In genomic region chr14:58954052-58954451, GRCh38 we compare ENCODE assay signal across 32 cellular contexts.
DNase-seq lines count a peak whose midpoint lies in the region; ATAC-seq, FAIRE-seq and TF ChIP-seq lines count a peak whose summit lies in the region.
"Had no signal": no experiment of that assay in that cellular context is flagged by ENCODE, and none has a peak within 500 bp of the region (broad histone marks: within the 10 kb centered on the region; RNA-seq: fewer than 3 reads in every experiment).

No MANE protein-coding gene starts in this region.

- no peak overlapping the region for H3K27ac Mint-ChIP-seq in type B pancreatic cell
- H3K27ac Mint-ChIP-seq: activated naive CD4-positive, alpha-beta T cell treated with anti-CD3 and anti-CD28 coated beads, Interleukin-2, amount 50 U/mL, for 72 hours; CD14-positive monocyte; IgD-negative memory B cell; natural killer cell; T-helper 2 cell treated with Interferon-gamma antibody and Interleukin-4, amounts not matched to agents 5 μg/mL and 100 μg/mL, for 36 hours had no signal

- H3K36me3 Mint-ChIP-seq in type B pancreatic cell, result no peaks in the 10 kb centered on the region
- H3K36me3 Mint-ChIP-seq: CD14-positive monocyte, IgD-negative memory B cell, natural killer cell had no signal

- H3K27me3 ChIP-seq in bronchial epithelial cell (ENCODE audit: control insufficient read depth, insufficient read depth, low read length), result no peaks in the 10 kb centered on the region
- H3K27me3 ChIP-seq: esophagus squamous epithelium, hepatocyte, ovary, spleen, vagina had no signal

- TF ChIP-seq CTCF in bronchial epithelial cell (IDR thresholded peaks at IDR 0.05; ENCODE audit: insufficient read depth, low read length, severe bottlenecking), result no peak
- TF ChIP-seq CTCF in type B pancreatic cell (conservative IDR thresholded peaks at IDR 0.05), result no peak

- peak; percentile 57 for ATAC-seq in GM18511 (IDR thresholded peaks at IDR 0.05; ENCODE audit: unreplicated experiment)
- peak; percentile 54 for ATAC-seq in GM21723 (IDR thresholded peaks at IDR 0.05; ENCODE audit: unreplicated experiment)
- ATAC-seq in HG03025 (IDR thresholded peaks at IDR 0.05; ENCODE audit: low FRiP score, unreplicated experiment), result peak; percentile 54
- ATAC-seq in GM21423 (IDR thresholded peaks at IDR 0.05; ENCODE audit: unreplicated experiment), result no peak
- ATAC-seq: left ventricle myocardium superior; natural killer cell; SK-N-SH treated with all-trans-retinoic acid at 6 μM for 48 hours; stimulated activated naive CD8-positive, alpha-beta T cell treated with anti-CD3 and anti-CD28 coated beads, Interleukin-15, Interleukin-2, amounts not matched to agents 100 U/mL and 50 U/mL, for 24 hours had no signal

- no peak overlapping the region for H3K4me3 ChIP-seq in bronchial epithelial cell (ENCODE audit: low read depth, low read length)
- H3K4me3 ChIP-seq: esophagus squamous epithelium, hepatocyte, ovary, spleen, thoracic aorta, vagina had no signal

- no peak for DNase-seq in bronchial epithelial cell (ENCODE audit: low read depth)
- DNase-seq in stimulated activated CD4-positive, alpha-beta T cell treated with anti-CD3 and anti-CD28 coated beads, Interleukin-4, amount 100 ng/mL, for 24 hours, result no peak
- DNase-seq in AML-193 (lab: John Stamatoyannopoulos, UW), result no peak
- DNase-seq in type B pancreatic cell (ENCODE audit: extremely low spot score, unreplicated experiment), result no peak
- DNase-seq: activated CD8-positive, alpha-beta memory T cell treated with anti-CD3 and anti-CD28 coated beads, Interleukin-2, amount 50 U/mL, for 4 hours; anterior cingulate cortex; Calu3; caudate nucleus; DND-41; esophagus squamous epithelium; left ventricle myocardium superior; natural killer cell; NCI-H1105 treated with DMSO at 0.1 percent for 48 hours; NCI-H2081; NCI-H345; ovary; spleen; stimulated activated CD4-positive, alpha-beta T cell treated with anti-CD3 and anti-CD28 coated beads, Interleukin-4, amount 100 ng/mL, for 4 hours; stimulated activated naive CD8-positive, alpha-beta T cell treated with anti-CD3 and anti-CD28 coated beads, Interleukin-15, Interleukin-2, amounts not matched to agents 100 U/mL and 50 U/mL, for 24 hours had no signal

- H3K4me1 Mint-ChIP-seq in type B pancreatic cell (ENCODE audit: unreplicated experiment), result peaks cover 19% of the 10 kb centered on the region
- H3K4me1 Mint-ChIP-seq: IgD-negative memory B cell had no signal

- H3K4me3 Mint-ChIP-seq in type B pancreatic cell, result no peak overlapping the region
- H3K4me3 Mint-ChIP-seq: CD14-positive monocyte; IgD-negative memory B cell; natural killer cell; T-helper 2 cell treated with Interferon-gamma antibody and Interleukin-4, amounts not matched to agents 5 μg/mL and 100 μg/mL, for 36 hours had no signal

- no peaks in the 10 kb centered on the region for H3K27me3 Mint-ChIP-seq in type B pancreatic cell

- peak; percentile 80 for FAIRE-seq in bronchial epithelial cell (lab: Jason Lieb, UNC)
- FAIRE-seq: frontal cortex had no signal

- peaks cover 8% of the 10 kb centered on the region for H3K9me3 Mint-ChIP-seq in type B pancreatic cell
- H3K9me3 Mint-ChIP-seq: T-helper 2 cell treated with Interferon-gamma antibody and Interleukin-4, amounts not matched to agents 5 μg/mL and 100 μg/mL, for 36 hours had no signal

- H3K36me3 ChIP-seq in bronchial epithelial cell (ENCODE audit: control insufficient read depth, insufficient read depth, low read length), result no peaks in the 10 kb centered on the region
- H3K36me3 ChIP-seq: esophagus squamous epithelium, ovary, spleen, thoracic aorta, vagina had no signal
